In genomic region chr6:166464068-166464410, GRCh38 we compare ENCODE assay signal across 22 cellular contexts.
"Had no signal": no experiment of that assay in that cellular context is flagged by ENCODE, and none has a peak within 500 bp of the region (broad histone marks: within the 10 kb centered on the region; RNA-seq: fewer than 3 reads in every experiment).

No MANE protein-coding gene starts in this region.

- H3K36me3 Mint-ChIP-seq: natural killer cell treated with Interleukin-12 subunit alpha and Interleukin-12 subunit beta and Interleukin-15 and Interleukin-18, amount 100 ng/mL, for 72 hours had no signal

- H3K27ac Mint-ChIP-seq: natural killer cell treated with Interleukin-12 subunit alpha and Interleukin-12 subunit beta and Interleukin-15 and Interleukin-18, amount 100 ng/mL, for 72 hours had no signal

- H3K79me2 ChIP-seq: hepatocyte had no signal

- H3K4me3 Mint-ChIP-seq: natural killer cell treated with Interleukin-12 subunit alpha and Interleukin-12 subunit beta and Interleukin-15 and Interleukin-18, amount 100 ng/mL, for 72 hours had no signal

- H3K9me3 ChIP-seq: colonic mucosa, right atrium auricular region, sigmoid colon, stomach, thoracic aorta, upper lobe of right lung, vagina had no signal

- ATAC-seq: left cardiac atrium; left ventricle myocardium superior; natural killer cell treated with Interleukin-12 subunit alpha and Interleukin-12 subunit beta and Interleukin-15 and Interleukin-18, amount 100 ng/mL, for 72 hours; upper lobe of right lung had no signal

- H3K4me3 ChIP-seq: colonic mucosa, hepatocyte, lung, right atrium auricular region, sigmoid colon, skin epidermis, stomach, thoracic aorta, upper lobe of right lung, vagina had no signal

- H3K36me3 ChIP-seq: colonic mucosa, thoracic aorta had no signal

- H3K4me1 ChIP-seq: colonic mucosa, upper lobe of right lung had no signal

- DNase-seq: colonic mucosa; dermis blood vessel endothelial cell; erythroblast; foreskin keratinocyte; kidney; left cardiac atrium; left ventricle myocardium superior; mesenchymal stem cell; midbrain; sigmoid colon; stimulated activated CD4-positive, alpha-beta T cell treated with anti-CD3 and anti-CD28 coated beads, Interleukin-2, amount 100 ng/mL, for 24 hours; stimulated activated naive CD4-positive, alpha-beta T cell; stomach; substantia nigra; upper lobe of right lung had no signal

- H2AFZ ChIP-seq: hepatocyte had no signal

- H3K4me2 ChIP-seq: hepatocyte had no signal

- H3K27ac ChIP-seq: colonic mucosa, foreskin keratinocyte, hepatocyte, right atrium auricular region, sigmoid colon, skin epidermis, stomach, thoracic aorta, upper lobe of right lung, vagina had no signal

- H3K9me3 Mint-ChIP-seq: natural killer cell treated with Interleukin-12 subunit alpha and Interleukin-12 subunit beta and Interleukin-15 and Interleukin-18, amount 100 ng/mL, for 72 hours had no signal

- H3K27me3 ChIP-seq: colonic mucosa, foreskin keratinocyte, hepatocyte, right atrium auricular region, sigmoid colon, stomach, upper lobe of right lung, vagina had no signal
